In genomic region chr13:113296842-113297369, GRCh38 we compare ENCODE assay signal across 1 cellular context.
TF ChIP-seq lines count a peak whose summit lies in the region.

LAMP1 (plus strand) TSS chr13:113297239; CDS start chr13:113297435, 196 bp downstream.

TF ChIP-seq in HepG2, 621 proteins besides CTCF, POLR2A, EP300 and RAD21 (continued from another document and continues in another):
- TF ChIP-seq ARID5B (CRISPR knock-in tag; IDR thresholded peaks at IDR 0.05): peak; percentile 90
- peak; percentile 82; the same call in 1 of the 2 replicates for TF ChIP-seq RERE (CRISPR knock-in tag; IDR thresholded peaks at IDR 0.05; ENCODE audit: low read depth)
- peak; percentile 98 for TF ChIP-seq ATF7-NPFF (CRISPR knock-in tag; IDR thresholded peaks at IDR 0.05; ENCODE audit: low read depth)
- peak; percentile 98 for TF ChIP-seq MXD3 (CRISPR knock-in tag; IDR thresholded peaks at IDR 0.05)
- TF ChIP-seq HOXA5 (CRISPR knock-in tag; IDR thresholded peaks at IDR 0.05): peak; percentile 45; the same call in 1 of the 2 replicates
- TF ChIP-seq TCF12 (IDR thresholded peaks at IDR 0.05): no peak
- peak; percentile 88 for TF ChIP-seq TCF12 (CRISPR knock-in tag; IDR thresholded peaks at IDR 0.05)
- TF ChIP-seq POGK (CRISPR knock-in tag; conservative IDR thresholded peaks at IDR 0.05): peak; percentile 100
- peak; percentile 67 for TF ChIP-seq HCFC1 (IDR thresholded peaks at IDR 0.05; ENCODE audit: low read depth, low read length)
- peak; percentile 84; the same call in 1 of the 2 replicates for TF ChIP-seq ZBTB42 (CRISPR knock-in tag; IDR thresholded peaks at IDR 0.05)
- TF ChIP-seq POLR2AphosphoS2 (IDR thresholded peaks at IDR 0.05; ENCODE audit: low read depth, low read length): no peak
- TF ChIP-seq ZNF790 (CRISPR knock-in tag; IDR thresholded peaks at IDR 0.05; ENCODE audit: borderline replicate concordance): peak; percentile 90; the same call in 1 of the 2 replicates
- TF ChIP-seq ZMAT5 (CRISPR knock-in tag; IDR thresholded peaks at IDR 0.05; ENCODE audit: borderline replicate concordance, low read depth): no peak
- peak; percentile 99 for TF ChIP-seq ZMAT3 (CRISPR knock-in tag; conservative IDR thresholded peaks at IDR 0.05)
- no peak for TF ChIP-seq PAWR (CRISPR knock-in tag; IDR thresholded peaks at IDR 0.05; ENCODE audit: borderline replicate concordance)
- no peak for TF ChIP-seq ZNF737 (CRISPR knock-in tag; IDR thresholded peaks at IDR 0.05; ENCODE audit: borderline replicate concordance)
- peak; percentile 100 for TF ChIP-seq HDAC1 (CRISPR knock-in tag; IDR thresholded peaks at IDR 0.05)
- TF ChIP-seq ZNF619 (CRISPR knock-in tag; IDR thresholded peaks at IDR 0.05): peak; percentile 95; the same call in 1 of the 2 replicates
- TF ChIP-seq ZNF468 (CRISPR knock-in tag; IDR thresholded peaks at IDR 0.05): peak; percentile 56; the same call in 1 of the 2 replicates
- TF ChIP-seq HDAC6 (IDR thresholded peaks at IDR 0.05; ENCODE audit: low read depth, low read length): no peak
- no peak for TF ChIP-seq SKIL (CRISPR knock-in tag; IDR thresholded peaks at IDR 0.05; ENCODE audit: borderline replicate concordance)
- peak; percentile 68; the same call in 1 of the 2 replicates for TF ChIP-seq HMG20B (CRISPR knock-in tag; conservative IDR thresholded peaks at IDR 0.05)
- TF ChIP-seq TMF1 (CRISPR knock-in tag; IDR thresholded peaks at IDR 0.05; ENCODE audit: low read depth): peak; percentile 87
- TF ChIP-seq ZFY (CRISPR knock-in tag; IDR thresholded peaks at IDR 0.05): peak; percentile 97
- peak; percentile 98; the same call in 1 of the 2 replicates for TF ChIP-seq ZNF44 (CRISPR knock-in tag; IDR thresholded peaks at IDR 0.05)
- peak; percentile 56; the same call in 1 of the 2 replicates for TF ChIP-seq AFF4 (CRISPR knock-in tag; IDR thresholded peaks at IDR 0.05)
- peak; percentile 27; the same call in 1 of the 2 replicates for TF ChIP-seq HNF4G (IDR thresholded peaks at IDR 0.05; ENCODE audit: borderline replicate concordance, low read depth, low read length)
- TF ChIP-seq HNF4G (CRISPR knock-in tag; IDR thresholded peaks at IDR 0.05; ENCODE audit: borderline replicate concordance, low read depth): peak; percentile 88
- no peak for TF ChIP-seq SMARCC2 (IDR thresholded peaks at IDR 0.05)
- TF ChIP-seq SP4 (CRISPR knock-in tag; IDR thresholded peaks at IDR 0.05): peak; percentile 92
- TF ChIP-seq ZNF674 (CRISPR knock-in tag; IDR thresholded peaks at IDR 0.05; ENCODE audit: low read depth): no peak
- TF ChIP-seq ATF6 (CRISPR knock-in tag; conservative IDR thresholded peaks at IDR 0.05): no peak
- peak; percentile 84 for TF ChIP-seq ISL2 (CRISPR knock-in tag; IDR thresholded peaks at IDR 0.05)
- peak; percentile 92; the same call in 1 of the 2 replicates for TF ChIP-seq PAX8 (CRISPR knock-in tag; IDR thresholded peaks at IDR 0.05; ENCODE audit: borderline replicate concordance)
- no peak for TF ChIP-seq ZNF354B (CRISPR knock-in tag; IDR thresholded peaks at IDR 0.05)
- TF ChIP-seq TAF15 (IDR thresholded peaks at IDR 0.05; ENCODE audit: low read depth, low read length, poor library complexity, severe bottlenecking): no peak
- peak; percentile 99 for TF ChIP-seq YEATS2 (CRISPR knock-in tag; IDR thresholded peaks at IDR 0.05; ENCODE audit: borderline replicate concordance)
- TF ChIP-seq SETDB1 (CRISPR knock-in tag; IDR thresholded peaks at IDR 0.05; ENCODE audit: borderline replicate concordance): no peak
- TF ChIP-seq ZNF761 (CRISPR knock-in tag; conservative IDR thresholded peaks at IDR 0.05): peak; percentile 97
- TF ChIP-seq BORCS8-MEF2B (CRISPR knock-in tag; IDR thresholded peaks at IDR 0.05): peak; percentile 94
- TF ChIP-seq ZNF629 (CRISPR knock-in tag; conservative IDR thresholded peaks at IDR 0.05): no peak
- TF ChIP-seq POLR2G (IDR thresholded peaks at IDR 0.05; ENCODE audit: low read depth, low read length): peak; percentile 83
- no peak for TF ChIP-seq ZNF816 (CRISPR knock-in tag; IDR thresholded peaks at IDR 0.05; ENCODE audit: borderline replicate concordance)
- peak; percentile 76 for TF ChIP-seq ZBTB20 (CRISPR knock-in tag; IDR thresholded peaks at IDR 0.05; ENCODE audit: borderline replicate concordance, low read depth)
- TF ChIP-seq PHF21A (CRISPR knock-in tag; IDR thresholded peaks at IDR 0.05): peak; percentile 91
